ENCODE assay signal across 1 cellular context in genomic region chr2:70939001-70939846, GRCh38.
TF ChIP-seq lines count a peak whose summit lies in the region.

No MANE protein-coding gene starts in this region.

TF ChIP-seq in SK-N-SH treated with all-trans-retinoic acid at 6 μM for 48 hours, 23 proteins besides CTCF, POLR2A, EP300 and RAD21 (continued from another document):
- no peak for TF ChIP-seq TSHZ2 (CRISPR knock-in tag; IDR thresholded peaks at IDR 0.05)
- TF ChIP-seq BACH2 (CRISPR knock-in tag; IDR thresholded peaks at IDR 0.05; ENCODE audit: borderline replicate concordance): no peak
- no peak for TF ChIP-seq ESRRG (CRISPR knock-in tag; IDR thresholded peaks at IDR 0.05)
- no peak for TF ChIP-seq PATZ1 (CRISPR knock-in tag; IDR thresholded peaks at IDR 0.05; ENCODE audit: borderline replicate concordance)
- TF ChIP-seq ZNF565 (CRISPR knock-in tag; conservative IDR thresholded peaks at IDR 0.05; ENCODE audit: low read depth): no peak
- TF ChIP-seq ZC3H10 (CRISPR knock-in tag; IDR thresholded peaks at IDR 0.05): no peak
